ENCODE assay signal across 25 cellular contexts in the genomic region with DNA sequence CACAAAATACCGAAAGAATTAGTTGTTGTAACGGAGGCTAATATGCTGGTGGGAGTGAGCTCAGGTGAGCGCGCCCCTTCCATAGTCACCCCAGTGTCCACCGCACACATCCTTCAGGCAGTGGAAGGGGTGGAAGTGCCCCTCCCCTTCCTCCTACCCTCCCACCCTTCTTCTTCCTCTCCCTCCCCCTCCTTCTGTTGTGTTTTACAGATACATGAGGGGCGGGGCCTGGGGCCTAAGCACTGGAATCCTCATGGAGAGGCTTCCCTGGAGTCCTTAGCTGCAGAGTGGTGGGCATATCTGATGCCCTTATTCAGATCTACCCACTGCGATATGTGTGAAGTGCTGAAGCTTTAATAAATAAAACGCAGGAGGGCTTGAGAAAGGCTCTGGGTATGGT. TPM values are rescaled to one million over a fixed set of nuclear protein-coding genes. Genes with fewer than 3 reads are reported as not detected.
DNase-seq lines count a peak whose midpoint lies in the region; FAIRE-seq and TF ChIP-seq lines count a peak whose summit lies in the region.
"Had no signal": no experiment of that assay in that cellular context is flagged by ENCODE, and none has a peak within 500 bp of the region (broad histone marks: within the 10 kb centered on the region; RNA-seq: fewer than 3 reads in every experiment).

No MANE protein-coding gene starts in this region.

- H3K9me3 Mint-ChIP-seq in endodermal cell, result no peaks in the 10 kb centered on the region
- no peaks in the 10 kb centered on the region for H3K9me3 Mint-ChIP-seq in osteocyte (ENCODE audit: unreplicated experiment)
- H3K9me3 Mint-ChIP-seq in activated CD4-positive, alpha-beta memory T cell treated with anti-CD3 and anti-CD28 coated beads, Interleukin-2, amount 10 ng/mL, durations not matched to agents 7 days and 5 days, result no peaks in the 10 kb centered on the region
- H3K9me3 Mint-ChIP-seq: CD8-positive, alpha-beta T cell; HFFc6 had no signal

- no peak overlapping the region for H3K9ac ChIP-seq in endodermal cell (ENCODE audit: extremely low read depth, low read length, poor library complexity, severe bottlenecking)
- H3K9ac ChIP-seq in kidney (ENCODE audit: low read length in 2 of 2), result no peak overlapping the region
- H3K9ac ChIP-seq: BLaER1, SK-N-SH had no signal

- intact Hi-C loops in kidney (cut with DNase I), result no loop called here

- H3K27me3 Mint-ChIP-seq in endodermal cell (ENCODE audit: insufficient read depth) (no peaks in the 10 kb centered on the region), osteocyte (ENCODE audit: unreplicated experiment) (no peaks in the 10 kb centered on the region)
- peaks cover 27% of the 10 kb centered on the region for H3K27me3 Mint-ChIP-seq in activated CD4-positive, alpha-beta memory T cell treated with anti-CD3 and anti-CD28 coated beads, Interleukin-2, amount 10 ng/mL, durations not matched to agents 7 days and 5 days

- H3K9me3 ChIP-seq in endodermal cell (ENCODE audit: control insufficient read depth, low read length) (no peaks in the 10 kb centered on the region), kidney (ENCODE audit: control insufficient read depth in 1 of 2, low read length in 2 of 2) (peaks cover 0 to 4% of the 10 kb centered on the region in 2 donors)
- H3K9me3 ChIP-seq: SK-N-SH had no signal

- H3K27ac Mint-ChIP-seq in endodermal cell (no peak overlapping the region), osteocyte (ENCODE audit: unreplicated experiment) (peak overlapping the region; percentile 68)
- no peak overlapping the region for H3K27ac Mint-ChIP-seq in activated CD4-positive, alpha-beta memory T cell treated with anti-CD3 and anti-CD28 coated beads, Interleukin-2, amount 10 ng/mL, durations not matched to agents 7 days and 5 days
- H3K27ac Mint-ChIP-seq: CD8-positive, alpha-beta T cell; HFFc6 had no signal

- POLR2A ChIA-PET in activated CD4-positive, alpha-beta memory T cell treated with anti-CD3 and anti-CD28 coated beads, Interleukin-2, amount 10 ng/mL, durations not matched to agents 7 days and 5 days (lab: Charles Lee), result no interaction called here

- TF ChIP-seq CTCF in endodermal cell (conservative IDR thresholded peaks at IDR 0.05) (no peak), osteocyte (IDR thresholded peaks at IDR 0.05) (no peak), kidney (IDR thresholded peaks at IDR 0.05; ENCODE audit: borderline replicate concordance, extremely low read depth, insufficient read depth) (no peak)

- no peaks in the 10 kb centered on the region for H3K27me3 ChIP-seq in endodermal cell (ENCODE audit: control insufficient read depth, insufficient read depth, low read length, poor library complexity, severe bottlenecking)
- H3K27me3 ChIP-seq: BLaER1 had no signal

- H3K4me3 ChIP-seq in endodermal cell (ENCODE audit: low read length) (no peak overlapping the region), kidney (ENCODE audit: low read length in 2 of 2) (no peak overlapping the region)
- H3K4me3 ChIP-seq: BLaER1 had no signal

- CTCF ChIA-PET in activated CD4-positive, alpha-beta memory T cell treated with anti-CD3 and anti-CD28 coated beads, Interleukin-2, amount 10 ng/mL, durations not matched to agents 7 days and 5 days (lab: Charles Lee), result no interaction called here

- H3K36me3 Mint-ChIP-seq in endodermal cell (ENCODE audit: low read depth) (no peaks in the 10 kb centered on the region), osteocyte (ENCODE audit: unreplicated experiment) (no peaks in the 10 kb centered on the region)
- H3K36me3 Mint-ChIP-seq in activated CD4-positive, alpha-beta memory T cell treated with anti-CD3 and anti-CD28 coated beads, Interleukin-2, amount 10 ng/mL, durations not matched to agents 7 days and 5 days (ENCODE audit: low read depth), result no peaks in the 10 kb centered on the region
- H3K36me3 Mint-ChIP-seq: CD8-positive, alpha-beta T cell had no signal

- DNase-seq in NCI-H82 (lab: John Stamatoyannopoulos, UW) (peak; percentile 21), NCI-H82 treated with DMSO at 0.1 percent for 48 hours (lab: John Stamatoyannopoulos, UW; ENCODE audit: unreplicated experiment) (no peak), endodermal cell (peak; percentile 63), osteocyte (ENCODE audit: extremely low spot score, unreplicated experiment) (no peak), kidney (no peak), DMS153 treated with DMSO at 0.1 percent for 48 hours (lab: John Stamatoyannopoulos, UW; ENCODE audit: unreplicated experiment) (no peak), mucosa of gallbladder (ENCODE audit: low spot score) (no peak)
- DNase-seq in activated CD4-positive, alpha-beta memory T cell treated with anti-CD3 and anti-CD28 coated beads, Interleukin-2, amount 10 ng/mL, durations not matched to agents 7 days and 5 days, result no peak
- DNase-seq: ACHN; CD8-positive, alpha-beta T cell; DMS153; GDM1; HFFc6; KG1; NCI-H1092; NCI-H1436 treated with DMSO at 0.1 percent for 48 hours; NCI-H2029; NCI-H2227 treated with DMSO at 0.1 percent for 48 hours; NCI-H510A; NK-92 treated with Interleukin-12 subunit alpha and Interleukin-12 subunit beta, amount 100 ng/mL, for 24 hours; SHP77 treated with DMSO at 0.1 percent for 48 hours; SK-N-SH had no signal

- no peak overlapping the region for H3K27ac ChIP-seq in endodermal cell (ENCODE audit: low read depth, low read length)
- no peak overlapping the region for H3K27ac ChIP-seq in kidney (ENCODE audit: low read depth in 2 of 2, low read length in 2 of 2)
- H3K27ac ChIP-seq: 22Rv1, BLaER1, RWPE1 had no signal

- H3K4me3 Mint-ChIP-seq in endodermal cell (no peak overlapping the region), osteocyte (ENCODE audit: unreplicated experiment) (no peak overlapping the region)
- H3K4me3 Mint-ChIP-seq in activated CD4-positive, alpha-beta memory T cell treated with anti-CD3 and anti-CD28 coated beads, Interleukin-2, amount 10 ng/mL, durations not matched to agents 7 days and 5 days, result no peak overlapping the region
- H3K4me3 Mint-ChIP-seq: CD8-positive, alpha-beta T cell; HFFc6 had no signal

- H3K4me1 ChIP-seq in endodermal cell (ENCODE audit: control insufficient read depth, insufficient read depth, low read length) (no peaks in the 10 kb centered on the region), kidney (ENCODE audit: control insufficient read depth in 1 of 2, insufficient read depth in 1 of 2, low read depth in 1 of 2, low read length in 2 of 2) (no peaks in the 10 kb centered on the region)

- H3K36me3 ChIP-seq in endodermal cell (ENCODE audit: control insufficient read depth, insufficient read depth, low read length), result no peaks in the 10 kb centered on the region
- H3K36me3 ChIP-seq in kidney (ENCODE audit: control insufficient read depth in 1 of 2, insufficient read depth in 2 of 2, low read length in 2 of 2), result no peaks in the 10 kb centered on the region
- H3K36me3 ChIP-seq: BLaER1 had no signal

- H3K4me1 Mint-ChIP-seq in endodermal cell (peaks cover 3% of the 10 kb centered on the region), osteocyte (ENCODE audit: unreplicated experiment) (peaks cover 18% of the 10 kb centered on the region)
- no peaks in the 10 kb centered on the region for H3K4me1 Mint-ChIP-seq in activated CD4-positive, alpha-beta memory T cell treated with anti-CD3 and anti-CD28 coated beads, Interleukin-2, amount 10 ng/mL, durations not matched to agents 7 days and 5 days

- WGBS in endodermal cell (ENCODE audit: insufficient coverage in 1 of 2, insufficient read length in 1 of 2), 2 experiments, result 80 to 94% methylated on average over 2 to 8 of the region's 8 CpGs

- FAIRE-seq in kidney (lab: Jason Lieb, UNC), result no peak

RNA-seq across cellular contexts. Expression of gene ADARB1, which starts 10.3 kb away (rescaled TPM):
- total RNA-seq in endodermal cell, result 10 to 100 TPM; 11.5 to 20.1 TPM
- 8.1 TPM for polyA plus RNA-seq in endodermal cell (2013, experiment 1 of 2)
- 9.4 TPM for polyA plus RNA-seq in endodermal cell (2013, experiment 2 of 2)
- total RNA-seq in osteocyte, result 126 and 130 TPM in 2 replicates
- total RNA-seq in kidney, result 34.9 TPM
- polyA plus RNA-seq in kidney (ENCODE audit: insufficient read depth, low read depth, low replicate concordance), result 6.7 TPM
- total RNA-seq in activated CD4-positive, alpha-beta memory T cell treated with anti-CD3 and anti-CD28 coated beads, Interleukin-2, amount 10 ng/mL, durations not matched to agents 7 days and 5 days, result 10 to 100 TPM; 59.1 to 59.6 TPM
- total RNA-seq in mucosa of gallbladder, result 32.5 TPM

Comparison
In these comparisons a context has a peak if more than half of its experiments do, and no peak if none do; other contexts are left out.
1. DNase-seq: peak in NCI-H82 (single experiment) and endodermal cell (single experiment); none in NCI-H82 treated with DMSO at 0.1 percent for 48 hours (single experiment), osteocyte (single experiment), kidney (single experiment), activated CD4-positive, alpha-beta memory T cell treated with anti-CD3 and anti-CD28 coated beads, Interleukin-2, amount 10 ng/mL, durations not matched to agents 7 days and 5 days (single experiment), DMS153 treated with DMSO at 0.1 percent for 48 hours (single experiment) and mucosa of gallbladder (single experiment).